Comparison of ENCODE assay signal across 16 cellular contexts in the genomic region with DNA sequence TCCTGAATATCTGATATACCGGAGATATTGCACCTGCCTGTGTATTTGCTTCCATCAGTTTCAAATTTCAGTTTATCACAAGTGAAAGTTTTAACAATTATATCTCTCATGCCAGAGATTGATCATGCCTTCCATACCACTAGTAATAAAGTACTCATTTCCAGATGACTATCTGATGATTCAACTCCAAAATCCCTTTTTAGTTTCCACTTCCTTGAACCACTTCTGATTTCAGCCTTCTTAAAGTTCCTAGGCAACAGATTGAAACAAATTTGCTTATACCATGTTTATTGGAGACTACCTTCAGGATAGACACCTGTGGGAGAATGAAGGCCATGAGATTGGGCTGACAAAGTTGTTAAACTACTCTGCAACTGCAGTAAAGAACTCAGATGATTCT. TPM values are rescaled to one million over a fixed set of nuclear protein-coding genes. Genes with fewer than 3 reads are reported as not detected.
"Had no signal": no experiment of that assay in that cellular context is flagged by ENCODE, and none has a peak within 500 bp of the region (broad histone marks: within the 10 kb centered on the region; RNA-seq: fewer than 3 reads in every experiment).

No MANE protein-coding gene starts in this region.

- H3K9me3 ChIP-seq: prostate gland, stomach, thoracic aorta had no signal

- DNase-seq: activated CD4-positive, alpha-beta T cell treated with anti-CD3 and anti-CD28 coated beads for 36 hours; activated CD4-positive, alpha-beta T cell treated with anti-CD3 and anti-CD28 coated beads, Interleukin-2, amount 50 U/mL, for 48 hours; activated gamma-delta T cell; amniotic stem cell; hypothalamus; left lung; naive B cell; right cardiac atrium; stimulated activated CD4-positive, alpha-beta T cell treated with anti-CD3 and anti-CD28 coated beads, Interleukin-4, amount 100 ng/mL, for 24 hours; stomach had no signal

- H3K4me1 ChIP-seq: left lung, prostate gland, stomach had no signal

- H3K36me3 ChIP-seq: left lung, prostate gland, stomach, thoracic aorta had no signal

- H3K4me3 ChIP-seq: left lung, prostate gland, stomach, thoracic aorta had no signal

- ATAC-seq: activated CD4-positive, alpha-beta T cell treated with anti-CD3 and anti-CD28 coated beads for 36 hours; left lung; right cardiac atrium; stimulated activated effector memory CD8-positive, alpha-beta T cell treated with anti-CD3 and anti-CD28 coated beads, Interleukin-12 subunit alpha, Interleukin-12 subunit beta, amount 100 ng/mL, for 72 hours; WTC11 had no signal

- H3K27me3 ChIP-seq: left lung, stomach had no signal

- H3K27ac ChIP-seq: left lung, prostate gland, stomach, thoracic aorta had no signal

RNA-seq across cellular contexts. Expression of gene COL11A1, which starts 21.5 kb away (rescaled TPM):
- total RNA-seq: activated CD4-positive, alpha-beta T cell treated with anti-CD3 and anti-CD28 coated beads for 36 hours; right cardiac atrium; T-helper 2 cell treated with Interferon-gamma antibody and Interleukin-4, amounts not matched to agents 100 ng/mL and 5 ng/mL, for 36 hours; ureter had no signal
- polyA plus RNA-seq: stomach had no signal
